17 cellular contexts compared by ENCODE assay signal in genomic region chr5:143340891-143341685, GRCh38.
DNase-seq lines count a peak whose midpoint lies in the region; ATAC-seq, FAIRE-seq and TF ChIP-seq lines count a peak whose summit lies in the region.
"Had no signal": no experiment of that assay in that cellular context is flagged by ENCODE, and none has a peak within 500 bp of the region (broad histone marks: within the 10 kb centered on the region; RNA-seq: fewer than 3 reads in every experiment).

No MANE protein-coding gene starts in this region.

- POLR2A ChIA-PET in activated B cell treated with CpG ODN at 0.5 μM for 24 hours (lab: Charles Lee): interaction anchor here (0.7 kb wide), 1 partner anchor 485 kb away, joined by 11 read pairs; no protein-coding TSS in a partner anchor

- H3K27me3 Mint-ChIP-seq in activated B cell treated with CpG ODN at 0.5 μM for 24 hours: no peaks in the 10 kb centered on the region

- no peak overlapping the region for H3K4me3 Mint-ChIP-seq in activated B cell treated with CpG ODN at 0.5 μM for 24 hours
- H3K4me3 Mint-ChIP-seq: stimulated activated effector memory CD8-positive, alpha-beta T cell treated with anti-CD3 and anti-CD28 coated beads, Interleukin-12 subunit alpha, Interleukin-12 subunit beta, amount 100 ng/mL, for 72 hours had no signal

- no peak for DNase-seq in GM18507 (ENCODE audit: extremely low spot score, insufficient read length, low read depth)
- DNase-seq in activated B cell treated with CpG ODN at 0.5 μM for 24 hours: no peak
- peak; percentile 74 for DNase-seq in fibroblast of the aortic adventitia (ENCODE audit: low read depth)
- DNase-seq in pons (ENCODE audit: low spot score): peak; percentile 82
- DNase-seq in NCI-H1417 treated with DMSO at 0.1 percent for 48 hours (lab: John Stamatoyannopoulos, UW): no peak
- DNase-seq in cerebellar nuclear complex (lab: John Stamatoyannopoulos, UW): no peak
- DNase-seq in posterior vena cava (ENCODE audit: low spot score): no peak
- DNase-seq: body of pancreas; C1 segment of cervical spinal cord; NCI-H2029 treated with DMSO at 0.1 percent for 48 hours; posterior cingulate gyrus; stimulated activated CD4-positive, alpha-beta T cell treated with anti-CD3 and anti-CD28 coated beads, Interleukin-2, amount 100 ng/mL, for 48 hours; WERI-Rb-1 had no signal

- ATAC-seq in activated B cell treated with CpG ODN at 0.5 μM for 24 hours (ENCODE audit: low read depth): no peak
- ATAC-seq in HG03565 (IDR thresholded peaks at IDR 0.05; ENCODE audit: unreplicated experiment): no peak
- ATAC-seq: body of pancreas had no signal

- H3K36me3 Mint-ChIP-seq in activated B cell treated with CpG ODN at 0.5 μM for 24 hours (ENCODE audit: low read depth): peaks cover 33% of the 10 kb centered on the region

- H3K27ac Mint-ChIP-seq in activated B cell treated with CpG ODN at 0.5 μM for 24 hours: peak overlapping the region; percentile 59

- no peak overlapping the region for H3K4me3 ChIP-seq in fibroblast of the aortic adventitia (ENCODE audit: low read depth, low read length)
- H3K4me3 ChIP-seq: body of pancreas, lung had no signal

- FAIRE-seq in GM18507 (lab: Jason Lieb, UNC): peak; percentile 5
- FAIRE-seq: GM19239 had no signal

- CTCF ChIA-PET in activated B cell treated with CpG ODN at 0.5 μM for 24 hours (lab: Charles Lee): no interaction called here

- TF ChIP-seq CTCF in activated B cell treated with CpG ODN at 0.5 μM for 24 hours (IDR thresholded peaks at IDR 0.05) (no peak), fibroblast of the aortic adventitia (IDR thresholded peaks at IDR 0.05; ENCODE audit: insufficient read depth, low read length) (no peak)

- intact Hi-C loops in activated B cell treated with CpG ODN at 0.5 μM for 24 hours (cut with micrococcal nuclease) (no loop called here), posterior vena cava (cut with DNase I) (no loop called here)

- H3K4me1 Mint-ChIP-seq in activated B cell treated with CpG ODN at 0.5 μM for 24 hours: peaks cover 44% of the 10 kb centered on the region

- no peaks in the 10 kb centered on the region for H3K9me3 Mint-ChIP-seq in activated B cell treated with CpG ODN at 0.5 μM for 24 hours
- H3K9me3 Mint-ChIP-seq: stimulated activated effector memory CD8-positive, alpha-beta T cell treated with anti-CD3 and anti-CD28 coated beads, Interleukin-12 subunit alpha, Interleukin-12 subunit beta, amount 100 ng/mL, for 72 hours had no signal

Comparison
In these comparisons a context has a peak if more than half of its experiments do, and no peak if none do; other contexts are left out.
1. DNase-seq: peak in fibroblast of the aortic adventitia (single experiment) and pons (single experiment); none in GM18507 (single experiment), activated B cell treated with CpG ODN at 0.5 μM for 24 hours (single experiment), NCI-H1417 treated with DMSO at 0.1 percent for 48 hours (single experiment), cerebellar nuclear complex (0 of 2) and posterior vena cava (single experiment).